9 cellular contexts compared by ENCODE assay signal in the genomic region with DNA sequence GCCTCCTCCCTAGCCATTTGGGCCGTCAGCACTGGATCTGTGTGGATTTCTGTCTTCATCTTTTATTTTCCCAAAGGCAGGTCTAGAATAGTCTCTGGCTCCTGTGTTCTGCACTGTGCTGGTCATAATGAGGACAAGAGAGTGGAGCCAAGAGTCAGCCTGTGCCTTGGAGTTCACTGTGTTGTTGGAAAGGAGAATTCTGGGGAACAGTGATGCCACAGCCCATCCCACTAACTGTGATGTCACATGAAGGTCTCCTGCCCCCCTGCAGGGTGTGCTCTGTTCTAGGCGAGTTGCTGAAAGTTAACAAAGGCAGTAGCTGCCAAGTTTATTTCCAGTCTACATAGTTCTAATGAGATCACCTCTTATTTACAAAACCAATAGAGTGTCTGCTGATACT.
DNase-seq lines count a peak whose midpoint lies in the region; ATAC-seq, FAIRE-seq and TF ChIP-seq lines count a peak whose summit lies in the region.
"Had no signal": no experiment of that assay in that cellular context is flagged by ENCODE, and none has a peak within 500 bp of the region (broad histone marks: within the 10 kb centered on the region; RNA-seq: fewer than 3 reads in every experiment).

No MANE protein-coding gene starts in this region.

- H4K20me1 ChIP-seq in neural cell (ENCODE audit: insufficient read depth), result no peaks in the 10 kb centered on the region

- no peaks in the 10 kb centered on the region for H3K27me3 ChIP-seq in RWPE2 (ENCODE audit: insufficient read depth, poor library complexity, severe bottlenecking)
- no peaks in the 10 kb centered on the region for H3K27me3 ChIP-seq in neural cell (ENCODE audit: insufficient read depth, low read depth, low read length)

- peak; percentile 43; the same call in 2 of the 3 replicates for ATAC-seq in RWPE2 (ENCODE audit: low read depth)

- no peak for TF ChIP-seq RAD21 in neural cell (conservative IDR thresholded peaks at IDR 0.05)

- no peaks in the 10 kb centered on the region for H3K9me3 Mint-ChIP-seq in T-helper 2 cell treated with Interferon-gamma antibody and Interleukin-4, amounts not matched to agents 5 μg/mL and 100 μg/mL, for 36 hours

- no peak overlapping the region for H3K27ac Mint-ChIP-seq in T-helper 2 cell treated with Interferon-gamma antibody and Interleukin-4, amounts not matched to agents 5 μg/mL and 100 μg/mL, for 36 hours

- DNase-seq in AG20443 (ENCODE audit: low spot score) (peak; percentile 69), RWPE2 (ENCODE audit: low spot score) (no peak), fibroblast of gingiva (ENCODE audit: low read depth) (peak; percentile 58), D721Med (ENCODE audit: insufficient read length, low spot score) (no peak), NCI-H226 (no peak)
- DNase-seq in activated CD4-positive, CD25-positive, alpha-beta regulatory T cell treated with anti-CD3 and anti-CD28 coated beads, Interleukin-2, amount 50 U/mL, for 72 hours, result no peak
- no peak for DNase-seq in T-helper 2 cell treated with Interferon-gamma antibody and Interleukin-4, amounts not matched to agents 5 μg/mL and 100 μg/mL, for 36 hours (ENCODE audit: low spot score)
- DNase-seq: activated CD4-positive, alpha-beta T cell treated with anti-CD3 and anti-CD28 coated beads for 4 hours had no signal

- H3K4me3 ChIP-seq in RWPE2 (ENCODE audit: severe bottlenecking) (no peak overlapping the region), neural cell (ENCODE audit: low read length) (no peak overlapping the region)

- FAIRE-seq in D721Med (lab: Jason Lieb, UNC), result no peak

- no peak overlapping the region for H3K4me3 Mint-ChIP-seq in T-helper 2 cell treated with Interferon-gamma antibody and Interleukin-4, amounts not matched to agents 5 μg/mL and 100 μg/mL, for 36 hours

- no peak for TF ChIP-seq CTCF in RWPE2 (IDR thresholded peaks at IDR 0.05; ENCODE audit: poor library complexity, severe bottlenecking)
- no peak for TF ChIP-seq CTCF in neural cell (IDR thresholded peaks at IDR 0.05; ENCODE audit: poor library complexity, severe bottlenecking)
- no peak for TF ChIP-seq CTCF in D721Med (IDR thresholded peaks at IDR 0.05; ENCODE audit: insufficient read depth, missing control alignments)

- H3K9ac ChIP-seq in neural cell (ENCODE audit: low read length), result no peak overlapping the region

- H3K4me1 Mint-ChIP-seq in T-helper 2 cell treated with Interferon-gamma antibody and Interleukin-4, amounts not matched to agents 5 μg/mL and 100 μg/mL, for 36 hours (ENCODE audit: low read depth), result peaks cover 4% of the 10 kb centered on the region

- TF ChIP-seq EP300 in neural cell (conservative IDR thresholded peaks at IDR 0.05; ENCODE audit: poor library complexity, severe bottlenecking), result no peak

- H3K4me2 ChIP-seq in neural cell (ENCODE audit: low read length), result no peak overlapping the region

- H3K36me3 ChIP-seq in RWPE2 (ENCODE audit: low read depth) (peaks cover 10% of the 10 kb centered on the region; the same call in 1 of the 2 replicates), neural cell (ENCODE audit: insufficient read depth, low read length) (no peaks in the 10 kb centered on the region)

- no peaks in the 10 kb centered on the region for H3K9me2 ChIP-seq in neural cell (ENCODE audit: insufficient read depth, low read length)

- H3F3A ChIP-seq in neural cell (ENCODE audit: insufficient read depth, low read length, poor library complexity, severe bottlenecking), result no peaks in the 10 kb centered on the region

- no peaks in the 10 kb centered on the region for H3K36me3 Mint-ChIP-seq in T-helper 2 cell treated with Interferon-gamma antibody and Interleukin-4, amounts not matched to agents 5 μg/mL and 100 μg/mL, for 36 hours (ENCODE audit: low read depth)

- peaks cover 34% of the 10 kb centered on the region for H3K4me1 ChIP-seq in RWPE2 (ENCODE audit: insufficient read depth, poor library complexity, severe bottlenecking)

- H3K27me3 Mint-ChIP-seq in T-helper 2 cell treated with Interferon-gamma antibody and Interleukin-4, amounts not matched to agents 5 μg/mL and 100 μg/mL, for 36 hours (ENCODE audit: low read depth), result peaks cover 2% of the 10 kb centered on the region

- H3K27ac ChIP-seq in RWPE2 (ENCODE audit: poor library complexity, severe bottlenecking) (peak overlapping the region; percentile 93), neural cell (ENCODE audit: low read length) (peak overlapping the region; percentile 63)

- H3K9me3 ChIP-seq in RWPE2 (ENCODE audit: severe bottlenecking), result no peaks in the 10 kb centered on the region
- no peaks in the 10 kb centered on the region for H3K9me3 ChIP-seq in neural cell (ENCODE audit: low read length)

- no peak overlapping the region for H2AFZ ChIP-seq in neural cell (ENCODE audit: low read depth, low read length)

- H3K79me2 ChIP-seq in neural cell (replicated peaks; ENCODE audit: insufficient read depth, low read length), result no peaks in the 10 kb centered on the region

TF ChIP-seq in neural cell, 6 proteins besides CTCF, POLR2A, EP300 and RAD21:
- no peak for TF ChIP-seq SMC3 (conservative IDR thresholded peaks at IDR 0.05; ENCODE audit: poor library complexity)
- TF ChIP-seq EZH2 (IDR thresholded peaks at IDR 0.05; ENCODE audit: borderline replicate concordance, insufficient read depth, low read length, poor library complexity, severe bottlenecking), result no peak
- no peak for TF ChIP-seq POLR2AphosphoS5 (IDR thresholded peaks at IDR 0.05)
- TF ChIP-seq, protein P1, sequence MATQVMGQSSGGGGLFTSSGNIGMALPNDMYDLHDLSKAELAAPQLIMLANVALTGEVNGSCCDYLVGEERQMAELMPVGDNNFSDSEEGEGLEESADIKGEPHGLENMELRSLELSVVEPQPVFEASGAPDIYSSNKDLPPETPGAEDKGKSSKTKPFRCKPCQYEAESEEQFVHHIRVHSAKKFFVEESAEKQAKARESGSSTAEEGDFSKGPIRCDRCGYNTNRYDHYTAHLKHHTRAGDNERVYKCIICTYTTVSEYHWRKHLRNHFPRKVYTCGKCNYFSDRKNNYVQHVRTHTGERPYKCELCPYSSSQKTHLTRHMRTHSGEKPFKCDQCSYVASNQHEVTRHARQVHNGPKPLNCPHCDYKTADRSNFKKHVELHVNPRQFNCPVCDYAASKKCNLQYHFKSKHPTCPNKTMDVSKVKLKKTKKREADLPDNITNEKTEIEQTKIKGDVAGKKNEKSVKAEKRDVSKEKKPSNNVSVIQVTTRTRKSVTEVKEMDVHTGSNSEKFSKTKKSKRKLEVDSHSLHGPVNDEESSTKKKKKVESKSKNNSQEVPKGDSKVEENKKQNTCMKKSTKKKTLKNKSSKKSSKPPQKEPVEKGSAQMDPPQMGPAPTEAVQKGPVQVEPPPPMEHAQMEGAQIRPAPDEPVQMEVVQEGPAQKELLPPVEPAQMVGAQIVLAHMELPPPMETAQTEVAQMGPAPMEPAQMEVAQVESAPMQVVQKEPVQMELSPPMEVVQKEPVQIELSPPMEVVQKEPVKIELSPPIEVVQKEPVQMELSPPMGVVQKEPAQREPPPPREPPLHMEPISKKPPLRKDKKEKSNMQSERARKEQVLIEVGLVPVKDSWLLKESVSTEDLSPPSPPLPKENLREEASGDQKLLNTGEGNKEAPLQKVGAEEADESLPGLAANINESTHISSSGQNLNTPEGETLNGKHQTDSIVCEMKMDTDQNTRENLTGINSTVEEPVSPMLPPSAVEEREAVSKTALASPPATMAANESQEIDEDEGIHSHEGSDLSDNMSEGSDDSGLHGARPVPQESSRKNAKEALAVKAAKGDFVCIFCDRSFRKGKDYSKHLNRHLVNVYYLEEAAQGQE (IDR thresholded peaks at IDR 0.05; ENCODE audit: borderline replicate concordance), result no peak
- TF ChIP-seq MXI1 (conservative IDR thresholded peaks at IDR 0.05; ENCODE audit: poor library complexity, severe bottlenecking), result no peak
- TF ChIP-seq TAF1 (IDR thresholded peaks at IDR 0.05; ENCODE audit: low read depth), result no peak

Comparison
In these comparisons a context has a peak if more than half of its experiments do, and no peak if none do; other contexts are left out.
1. DNase-seq: peak in AG20443 (single experiment) and fibroblast of gingiva (single experiment); none in RWPE2 (single experiment), activated CD4-positive, CD25-positive, alpha-beta regulatory T cell treated with anti-CD3 and anti-CD28 coated beads, Interleukin-2, amount 50 U/mL, for 72 hours (single experiment), D721Med (single experiment), T-helper 2 cell treated with Interferon-gamma antibody and Interleukin-4, amounts not matched to agents 5 μg/mL and 100 μg/mL, for 36 hours (single experiment) and NCI-H226 (single experiment).